ENCODE assay signal across 9 cellular contexts in genomic region chr18:34661464-34662087, GRCh38. TPM values are rescaled to one million over a fixed set of nuclear protein-coding genes. Genes with fewer than 3 reads are reported as not detected.
DNase-seq lines count a peak whose midpoint lies in the region; ATAC-seq, FAIRE-seq and TF ChIP-seq lines count a peak whose summit lies in the region.
"Had no signal": no experiment of that assay in that cellular context is flagged by ENCODE, and none has a peak within 500 bp of the region (broad histone marks: within the 10 kb centered on the region; RNA-seq: fewer than 3 reads in every experiment).

No MANE protein-coding gene starts in this region.

- H3K36me3 ChIP-seq in tibial nerve: no peaks in the 10 kb centered on the region

- H3K36me3 Mint-ChIP-seq in brain: no peaks in the 10 kb centered on the region
- no peaks in the 10 kb centered on the region for H3K36me3 Mint-ChIP-seq in activated naive CD8-positive, alpha-beta T cell treated with anti-CD3 and anti-CD28 coated beads, Interleukin-2, amount 50 U/mL, for 24 hours (ENCODE audit: low read depth)

- H3K27ac Mint-ChIP-seq in brain: peak overlapping the region in 3 of 5 experiments; percentile 13 to 97 (median 67)
- no peak overlapping the region for H3K27ac Mint-ChIP-seq in activated naive CD8-positive, alpha-beta T cell treated with anti-CD3 and anti-CD28 coated beads, Interleukin-2, amount 50 U/mL, for 24 hours

- peak; percentile 61 for DNase-seq in CD1c-positive myeloid dendritic cell (ENCODE audit: extremely low spot score)
- peak; percentile 49 for DNase-seq in NCI-H2227 (lab: John Stamatoyannopoulos, UW; ENCODE audit: unreplicated experiment)
- DNase-seq in tibial nerve (ENCODE audit: low spot score in 2 of 2): peak in 1 of 2 donors; percentile 15
- no peak for DNase-seq in activated naive CD8-positive, alpha-beta T cell treated with anti-CD3 and anti-CD28 coated beads, Interleukin-2, amount 50 U/mL, for 24 hours

- WGBS in tibial nerve, 2 donors: 61 to 64% methylated on average over 4 of the region's 4 CpGs

- H3K27ac ChIP-seq in tibial nerve: peak overlapping the region in 2 of 4 donors; percentile 45 to 80
- H3K27ac ChIP-seq: skin epidermis had no signal

- no peaks in the 10 kb centered on the region for H3K27me3 ChIP-seq in tibial nerve

- ATAC-seq in GM18867 (IDR thresholded peaks at IDR 0.05; ENCODE audit: unreplicated experiment) (peak; percentile 93), HG03064 (IDR thresholded peaks at IDR 0.05; ENCODE audit: low read depth, unreplicated experiment) (peak; percentile 85)
- ATAC-seq in activated naive CD8-positive, alpha-beta T cell treated with anti-CD3 and anti-CD28 coated beads, Interleukin-2, amount 50 U/mL, for 24 hours: no peak

- peak; percentile 94 for FAIRE-seq in islet of Langerhans (lab: Jason Lieb, UNC)

- H3K4me1 ChIP-seq in tibial nerve: peaks cover 0 to 38% (median 9%) of the 10 kb centered on the region in 4 donors

- H3K27me3 Mint-ChIP-seq in brain: peaks cover 3% of the 10 kb centered on the region
- H3K27me3 Mint-ChIP-seq in activated naive CD8-positive, alpha-beta T cell treated with anti-CD3 and anti-CD28 coated beads, Interleukin-2, amount 50 U/mL, for 24 hours: peaks cover 15% of the 10 kb centered on the region

- no peak for TF ChIP-seq EP300 in tibial nerve (IDR thresholded peaks at IDR 0.05)

- TF ChIP-seq POLR2A in tibial nerve (IDR thresholded peaks at IDR 0.05): no peak

- H3K4me3 ChIP-seq in tibial nerve: no peak overlapping the region
- H3K4me3 ChIP-seq: skin epidermis had no signal

- no peaks in the 10 kb centered on the region for H3K9me3 ChIP-seq in tibial nerve

- peak; percentile 74 to 82 for TF ChIP-seq CTCF in brain (conservative IDR thresholded peaks at IDR 0.05)
- peak; percentile 59 to 66 (median 63) for TF ChIP-seq CTCF in tibial nerve (IDR thresholded peaks at IDR 0.05)

- H3K4me1 Mint-ChIP-seq in brain: peaks cover 44% of the 10 kb centered on the region
- no peaks in the 10 kb centered on the region for H3K4me1 Mint-ChIP-seq in activated naive CD8-positive, alpha-beta T cell treated with anti-CD3 and anti-CD28 coated beads, Interleukin-2, amount 50 U/mL, for 24 hours

- H3K9me3 Mint-ChIP-seq in brain: peaks cover 0 to 3% (median 0%) of the 10 kb centered on the region in 5 experiments
- no peaks in the 10 kb centered on the region for H3K9me3 Mint-ChIP-seq in activated naive CD8-positive, alpha-beta T cell treated with anti-CD3 and anti-CD28 coated beads, Interleukin-2, amount 50 U/mL, for 24 hours

- no peak overlapping the region for H3K4me3 Mint-ChIP-seq in brain
- H3K4me3 Mint-ChIP-seq in activated naive CD8-positive, alpha-beta T cell treated with anti-CD3 and anti-CD28 coated beads, Interleukin-2, amount 50 U/mL, for 24 hours: no peak overlapping the region

RNA-seq across cellular contexts. Expression of gene DTNA, which starts 48.5 kb away (rescaled TPM):
- 114 TPM for polyA plus RNA-seq in brain (ENCODE audit: insufficient read depth, low read depth, low replicate concordance)
- total RNA-seq in tibial nerve: 10 to 100 TPM; 26.1 to 58.3 (median 40.3) TPM
